Comparison of ENCODE assay signal across 20 cellular contexts in genomic region chr2:20985061-20985460, GRCh38. TPM values are rescaled to one million over a fixed set of nuclear protein-coding genes. Genes with fewer than 3 reads are reported as not detected.
DNase-seq lines count a peak whose midpoint lies in the region; ATAC-seq and TF ChIP-seq lines count a peak whose summit lies in the region.
"Had no signal": no experiment of that assay in that cellular context is flagged by ENCODE, and none has a peak within 500 bp of the region (broad histone marks: within the 10 kb centered on the region; RNA-seq: fewer than 3 reads in every experiment).

No MANE protein-coding gene starts in this region.

- ATAC-seq in GM18868 (IDR thresholded peaks at IDR 0.05; ENCODE audit: unreplicated experiment) (peak; percentile 59), HG02571 (IDR thresholded peaks at IDR 0.05; ENCODE audit: unreplicated experiment) (no peak), mucosa of descending colon (no peak)
- ATAC-seq: A549 had no signal

- H3K36me3 ChIP-seq in adipocyte (ENCODE audit: control insufficient read depth, insufficient read depth, low read length, severe bottlenecking) = no peaks in the 10 kb centered on the region
- H3K36me3 ChIP-seq in sigmoid colon = no peaks in the 10 kb centered on the region
- no peaks in the 10 kb centered on the region for H3K36me3 ChIP-seq in mucosa of descending colon (ENCODE audit: low read depth)
- H3K36me3 ChIP-seq: BLaER1 treated with 17β-estradiol and CSF1 and Interleukin-3, amounts not matched to agents 10 nM and 100 nM had no signal

- intact Hi-C loops in sigmoid colon (cut with DNase I) (no loop called here), mucosa of descending colon (cut with DNase I, micrococcal nuclease) (no loop called here)

- TF ChIP-seq POLR2A in sigmoid colon (IDR thresholded peaks at IDR 0.05) = no peak

- H3K27me3 ChIP-seq in adipocyte (replicated peaks; ENCODE audit: control insufficient read depth, insufficient read depth, low read length) (peaks cover 19% of the 10 kb centered on the region), sigmoid colon (no peaks in the 10 kb centered on the region)
- H3K27me3 ChIP-seq: BLaER1 treated with 17β-estradiol and CSF1 and Interleukin-3, amounts not matched to agents 10 nM and 100 nM had no signal

- TF ChIP-seq CTCF in sigmoid colon (IDR thresholded peaks at IDR 0.05) = no peak
- TF ChIP-seq CTCF in mucosa of descending colon (IDR thresholded peaks at IDR 0.05) = no peak

- H3K4me3 ChIP-seq in adipocyte (ENCODE audit: low read length) (no peak overlapping the region), sigmoid colon (no peak overlapping the region), mucosa of descending colon (no peak overlapping the region)
- H3K4me3 ChIP-seq: A549; BLaER1 treated with 17β-estradiol and CSF1 and Interleukin-3, amounts not matched to agents 10 nM and 100 nM had no signal

- H3K9me3 ChIP-seq in adipocyte (ENCODE audit: control insufficient read depth, low read length) = no peaks in the 10 kb centered on the region
- no peaks in the 10 kb centered on the region for H3K9me3 ChIP-seq in sigmoid colon
- H3K9me3 ChIP-seq in mucosa of descending colon = no peaks in the 10 kb centered on the region
- H3K9me3 ChIP-seq: A549; BLaER1 treated with 17β-estradiol and CSF1 and Interleukin-3, amounts not matched to agents 10 nM and 100 nM had no signal

- peaks cover 46% of the 10 kb centered on the region for H3K4me1 ChIP-seq in adipocyte (ENCODE audit: control insufficient read depth, insufficient read depth, low read length)
- peaks cover 0 to 73% (median 55%) of the 10 kb centered on the region in 4 donors for H3K4me1 ChIP-seq in sigmoid colon
- no peaks in the 10 kb centered on the region for H3K4me1 ChIP-seq in mucosa of descending colon (ENCODE audit: low read depth)
- H3K4me1 ChIP-seq: A549 had no signal

- DNase-seq in adipocyte (ENCODE audit: low read depth) = peak; percentile 36
- DNase-seq in iPS-NIHi11 (ENCODE audit: low spot score) = peak; percentile 47
- DNase-seq in sigmoid colon = no peak
- DNase-seq in COLO668 (lab: John Stamatoyannopoulos, UW; ENCODE audit: unreplicated experiment) = no peak
- DNase-seq in mucosa of descending colon = no peak
- DNase-seq in stimulated activated CD4-positive, alpha-beta T cell treated with anti-CD3 and anti-CD28 coated beads, Interleukin-4, amount 100 ng/mL, for 24 hours = no peak
- DNase-seq: CD8-positive, alpha-beta memory T cell; DND-41; GF-D8; KBM-7; NCI-H1417 treated with DMSO at 0.1 percent for 48 hours; NCI-H1930; NCI-H2171 treated with DMSO at 0.1 percent for 48 hours; NCI-H446 treated with DMSO at 0.1 percent for 48 hours; NCI-H748 treated with DMSO at 0.1 percent for 48 hours had no signal

- WGBS in sigmoid colon, 2 donors = 37 to 45% methylated on average over 5 of the region's 5 CpGs

- TF ChIP-seq EP300 in sigmoid colon (IDR thresholded peaks at IDR 0.05) = no peak

- H3K27ac ChIP-seq in sigmoid colon = peak overlapping the region; percentile 55 to 77 (median 62)
- H3K27ac ChIP-seq: A549; BLaER1 treated with 17β-estradiol and CSF1 and Interleukin-3, amounts not matched to agents 10 nM and 100 nM had no signal

- H3K9ac ChIP-seq in adipocyte (ENCODE audit: low read length) = no peak overlapping the region
- H3K9ac ChIP-seq: BLaER1 treated with 17β-estradiol and CSF1 and Interleukin-3, amounts not matched to agents 10 nM and 100 nM had no signal

RNA-seq across cellular contexts. Expression of gene APOB, which starts 58.8 kb away (rescaled TPM):
- 1 to 10 TPM in 3 of 4 donors, under 1 TPM in 1; 0.16 to 3.6 (median 1.7) TPM for total RNA-seq in sigmoid colon
- polyA plus RNA-seq in sigmoid colon = under 1 TPM in 2 of 3 donors, not detected in 1; under 0.01 to 0.12 TPM
- total RNA-seq in mucosa of descending colon = under 1 TPM; 0.34 to 0.55 (median 0.47) TPM
- total RNA-seq: CD8-positive, alpha-beta memory T cell; SK-MEL-5 had no signal
- polyA plus RNA-seq: CD8-positive, alpha-beta memory T cell had no signal

Comparison
In these comparisons a context has a peak if more than half of its experiments do, and no peak if none do; other contexts are left out.
1. DNase-seq: peak in adipocyte (single experiment) and iPS-NIHi11 (single experiment); none in sigmoid colon (single experiment), COLO668 (single experiment), mucosa of descending colon (0 of 3) and stimulated activated CD4-positive, alpha-beta T cell treated with anti-CD3 and anti-CD28 coated beads, Interleukin-4, amount 100 ng/mL, for 24 hours (single experiment).